In genomic region chr3:134239538-134239937, GRCh38 we compare ENCODE assay signal across 10 cellular contexts. TPM values are rescaled to one million over a fixed set of nuclear protein-coding genes. Genes with fewer than 3 reads are reported as not detected.
DNase-seq lines count a peak whose midpoint lies in the region; ATAC-seq and TF ChIP-seq lines count a peak whose summit lies in the region.
"Had no signal": no experiment of that assay in that cellular context is flagged by ENCODE, and none has a peak within 500 bp of the region (broad histone marks: within the 10 kb centered on the region; RNA-seq: fewer than 3 reads in every experiment).

No MANE protein-coding gene starts in this region.

- CTCF ChIA-PET in activated CD4-positive, alpha-beta T cell treated with anti-CD3 and anti-CD28 coated beads for 36 hours (lab: Charles Lee), result interaction anchor here (0.9 to 4.2 kb wide), 6 partner anchors 10 to 250 kb away, joined by 3 to 32 read pairs (median 8); partner anchors contain the start of gene RYK

- peak; percentile 82 for ATAC-seq in activated CD4-positive, alpha-beta T cell treated with anti-CD3 and anti-CD28 coated beads for 36 hours
- ATAC-seq in HG02798 (IDR thresholded peaks at IDR 0.05; ENCODE audit: poor library complexity, unreplicated experiment) (peak; percentile 40), mucosa of descending colon (no peak)
- ATAC-seq: effector memory CD8-positive, alpha-beta T cell; left lobe of liver had no signal

- WGBS in spleen, 5 donors, result 70 to 85% (median 81%) methylated on average over 1 of the region's 1 CpG

- TF ChIP-seq CTCF in spleen (IDR thresholded peaks at IDR 0.05 in 8 of 11, conservative IDR thresholded peaks at IDR 0.05 in 3 of 11) (no peak), mucosa of descending colon (IDR thresholded peaks at IDR 0.05) (no peak)

- peak overlapping the region; percentile 30; the same call in 1 of the 2 replicates for H3K27ac ChIP-seq in SJSA1
- peak overlapping the region in 6 of 8 donors; percentile 8 to 69 (median 46) for H3K27ac ChIP-seq in spleen
- H3K27ac ChIP-seq in SJCRH30, result no peak overlapping the region

- H3K9me3 Mint-ChIP-seq in activated CD4-positive, alpha-beta T cell treated with anti-CD3 and anti-CD28 coated beads for 36 hours (ENCODE audit: low read depth), result no peaks in the 10 kb centered on the region
- H3K9me3 Mint-ChIP-seq: effector memory CD8-positive, alpha-beta T cell had no signal

- H3K4me1 Mint-ChIP-seq in activated CD4-positive, alpha-beta T cell treated with anti-CD3 and anti-CD28 coated beads for 36 hours, result peaks cover 90% of the 10 kb centered on the region

- TF ChIP-seq POLR2A in spleen (IDR thresholded peaks at IDR 0.05), result no peak

- H3K4me3 Mint-ChIP-seq in activated CD4-positive, alpha-beta T cell treated with anti-CD3 and anti-CD28 coated beads for 36 hours, result peak overlapping the region; percentile 45
- H3K4me3 Mint-ChIP-seq: effector memory CD8-positive, alpha-beta T cell had no signal

- POLR2A ChIA-PET in activated CD4-positive, alpha-beta T cell treated with anti-CD3 and anti-CD28 coated beads for 36 hours (lab: Charles Lee), result no interaction called here

- H3K27me3 ChIP-seq in SJSA1 (replicated peaks) (no peaks in the 10 kb centered on the region; the same call in 1 of the 2 replicates), spleen (replicated peaks in 1 of 7) (no peaks in the 10 kb centered on the region), SJCRH30 (no peaks in the 10 kb centered on the region), H7 (ENCODE audit: control insufficient read depth, insufficient read depth, low read length) (no peaks in the 10 kb centered on the region)

- H3K36me3 Mint-ChIP-seq in activated CD4-positive, alpha-beta T cell treated with anti-CD3 and anti-CD28 coated beads for 36 hours (ENCODE audit: low read depth), result peaks cover 12% of the 10 kb centered on the region

- DNase-seq in activated CD4-positive, alpha-beta T cell treated with anti-CD3 and anti-CD28 coated beads for 36 hours, result peak; percentile 11
- no peak for DNase-seq in activated CD4-positive, alpha-beta T cell treated with anti-CD3 and anti-CD28 coated beads for 1 hour
- DNase-seq in SJSA1 (ENCODE audit: low read depth in 1 of 2, low spot score in 2 of 2) (no peak), spleen (no peak), SJCRH30 (no peak), H7 (no peak), mucosa of descending colon (no peak)
- DNase-seq: effector memory CD8-positive, alpha-beta T cell had no signal

- H3K36me3 ChIP-seq in SJSA1 (no peaks in the 10 kb centered on the region), spleen (no peaks in the 10 kb centered on the region), SJCRH30 (no peaks in the 10 kb centered on the region), H7 (replicated peaks; ENCODE audit: control insufficient read depth, insufficient read depth, low read length) (no peaks in the 10 kb centered on the region), mucosa of descending colon (ENCODE audit: low read depth) (no peaks in the 10 kb centered on the region)

- H3K4me1 ChIP-seq in SJSA1 (replicated peaks) (peaks cover 29% of the 10 kb centered on the region), spleen (peaks cover 24 to 92% (median 64%) of the 10 kb centered on the region in 6 donors), SJCRH30 (peaks cover 14% of the 10 kb centered on the region; the same call in 1 of the 2 replicates), mucosa of descending colon (ENCODE audit: low read depth) (peaks cover 13% of the 10 kb centered on the region)

- no peaks in the 10 kb centered on the region for H3K27me3 Mint-ChIP-seq in activated CD4-positive, alpha-beta T cell treated with anti-CD3 and anti-CD28 coated beads for 36 hours
- H3K27me3 Mint-ChIP-seq: effector memory CD8-positive, alpha-beta T cell had no signal

- no peaks in the 10 kb centered on the region for H3K9me3 ChIP-seq in SJSA1 (replicated peaks)
- H3K9me3 ChIP-seq in spleen, result no peaks in the 10 kb centered on the region
- H3K9me3 ChIP-seq in SJCRH30 (replicated peaks), result no peaks in the 10 kb centered on the region
- H3K9me3 ChIP-seq in mucosa of descending colon, result no peaks in the 10 kb centered on the region

- H3K4me3 ChIP-seq in SJSA1, result no peak overlapping the region
- H3K4me3 ChIP-seq in spleen, result no peak overlapping the region
- H3K4me3 ChIP-seq in SJCRH30, result no peak overlapping the region
- no peak overlapping the region for H3K4me3 ChIP-seq in H7 (ENCODE audit: insufficient read depth, low read depth, low read length)
- H3K4me3 ChIP-seq in mucosa of descending colon, result no peak overlapping the region

- peak overlapping the region; percentile 87 for H3K27ac Mint-ChIP-seq in activated CD4-positive, alpha-beta T cell treated with anti-CD3 and anti-CD28 coated beads for 36 hours

- intact Hi-C loops in activated CD4-positive, alpha-beta T cell treated with anti-CD3 and anti-CD28 coated beads for 36 hours (cut with DNase I, micrococcal nuclease), result loop anchor here (1.0 to 10.0 kb wide), 7 partner anchors 11 to 1515 kb away; partner anchors contain the start of genes ANAPC13 (in 2 of the 2), CEP63 (in 2 of the 2), RYK (in 2 of the 2) and NPHP3 (in 1 of the 2)
- intact Hi-C loops in spleen (cut with DNase I; ENCODE audit: low total_unique reads), result no loop called here
- intact Hi-C loops in mucosa of descending colon (cut with DNase I, micrococcal nuclease), result no loop called here

RNA-seq across cellular contexts. Expression of gene RYK, which starts 11.1 kb away (rescaled TPM):
- 10 to 100 TPM; 23.5 to 24.0 TPM for total RNA-seq in activated CD4-positive, alpha-beta T cell treated with anti-CD3 and anti-CD28 coated beads for 36 hours
- 41.4 and 68.6 TPM in 2 replicates for total RNA-seq in SJSA1 (2014; rRNA removed; shearing (Covaris generic))
- total RNA-seq in spleen (100 to 1,000 TPM in 1 of 7 donors, 10 to 100 TPM in 6; 37.1 to 108 (median 55.9) TPM), mucosa of descending colon (10 to 100 TPM; 36.3 to 80.6 (median 43.7) TPM)
- polyA plus RNA-seq in spleen, result 10 to 100 TPM; 18.9 to 24.9 (median 22.5) TPM
- 88.6 and 91.7 TPM in 2 replicates for total RNA-seq in SJCRH30 (2014; rRNA removed; shearing (Covaris generic))
- 74.7 and 79.2 TPM in 2 replicates for total RNA-seq in H7 (2014; rRNA removed; shearing (Covaris generic))

Comparison
In these comparisons a context has a peak if more than half of its experiments do, and no peak if none do; other contexts are left out.
1. intact Hi-C loops: an anchor here in activated CD4-positive, alpha-beta T cell treated with anti-CD3 and anti-CD28 coated beads for 36 hours (1.0 to 10.0 kb wide); none called in spleen and mucosa of descending colon.